9 cellular contexts compared by ENCODE assay signal in the genomic region with DNA sequence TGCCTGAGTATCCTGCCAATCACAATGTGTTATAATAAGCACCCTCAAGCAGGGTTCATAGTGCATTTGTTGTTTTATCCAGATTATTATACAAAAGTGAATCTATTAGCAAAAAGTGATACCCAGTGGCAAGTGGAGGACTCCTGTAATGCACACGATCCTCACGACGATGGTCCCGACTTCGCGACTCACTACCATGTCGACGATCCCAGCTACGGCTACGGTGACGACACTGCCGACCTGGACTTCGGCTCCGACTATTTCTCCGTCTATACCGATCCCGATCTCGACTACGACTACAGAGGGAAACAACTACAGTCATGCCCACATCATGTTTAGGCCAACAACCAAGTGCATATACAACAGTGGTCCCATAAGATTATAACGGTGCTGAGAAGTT.
"Had no signal": no experiment of that assay in that cellular context is flagged by ENCODE, and none has a peak within 500 bp of the region (broad histone marks: within the 10 kb centered on the region; RNA-seq: fewer than 3 reads in every experiment).

No MANE protein-coding gene starts in this region.

- ATAC-seq: GM23338 had no signal

- DNase-seq: H9, HCEC 1CT, KBM-7 had no signal

- H3K27ac Mint-ChIP-seq: GM23338, H9 had no signal

- H3K4me1 Mint-ChIP-seq: GM23338, H9 had no signal

- H2AFZ ChIP-seq: GM23338 had no signal

- H3K9me3 Mint-ChIP-seq: GM23338, H9, IgD-negative memory B cell had no signal

- H3K4me2 ChIP-seq: GM23338, KMS-11 had no signal

- FAIRE-seq: H1, H54, HTR-8/SVneo had no signal

- H3K4me3 ChIP-seq: GM23338 had no signal

- H3K9ac ChIP-seq: KMS-11 had no signal

- H3K27ac ChIP-seq: KMS-11 had no signal

- H3K4me3 Mint-ChIP-seq: GM23338, H9, IgD-negative memory B cell had no signal
